In the genomic region with DNA sequence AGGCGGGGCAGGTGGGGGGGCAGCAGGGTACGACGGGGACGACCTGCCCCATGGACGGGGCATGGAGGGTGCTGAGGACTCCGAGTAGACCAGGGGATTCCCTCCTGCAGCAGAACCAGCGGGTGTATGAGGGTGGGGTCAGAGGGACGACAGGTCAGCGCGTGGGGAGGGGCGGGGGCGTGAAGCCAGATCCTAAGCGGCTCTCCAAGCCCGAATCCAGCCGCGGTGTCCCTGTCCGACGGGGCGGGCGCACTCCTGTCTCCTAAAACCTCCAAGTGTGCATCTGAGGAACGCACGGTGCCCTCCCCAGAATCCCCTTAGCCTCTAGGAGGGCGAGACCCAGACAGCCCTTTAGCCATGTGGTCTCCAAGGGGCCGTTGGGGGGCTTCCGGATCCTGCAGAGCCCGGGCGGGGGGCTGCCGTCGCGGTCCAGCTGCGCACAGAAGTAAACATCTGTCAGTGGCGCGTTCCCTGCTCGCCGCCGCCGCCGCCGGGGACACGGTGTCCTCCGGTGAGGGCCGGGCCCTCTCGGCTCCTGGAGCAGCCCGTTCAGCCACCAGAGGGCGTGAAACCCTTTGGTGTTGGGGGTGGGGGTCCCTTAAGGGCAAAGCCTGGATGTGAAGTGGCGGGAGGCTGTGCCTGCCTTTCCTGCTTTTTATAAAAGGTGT, we compare ENCODE assay signal across 10 cellular contexts. TPM values are rescaled to one million over a fixed set of nuclear protein-coding genes. Genes with fewer than 3 reads are reported as not detected.
DNase-seq lines count a peak whose midpoint lies in the region; ATAC-seq and TF ChIP-seq lines count a peak whose summit lies in the region.
"Had no signal": no experiment of that assay in that cellular context is flagged by ENCODE, and none has a peak within 500 bp of the region (broad histone marks: within the 10 kb centered on the region; RNA-seq: fewer than 3 reads in every experiment).

No MANE protein-coding gene starts in this region.

- H3K27ac Mint-ChIP-seq in activated naive CD8-positive, alpha-beta T cell treated with anti-CD3 and anti-CD28 coated beads for 36 hours, result no peak overlapping the region
- H3K27ac Mint-ChIP-seq: stimulated activated naive CD8-positive, alpha-beta T cell treated with anti-CD3 and anti-CD28 coated beads, Interleukin-15, Interleukin-2, amounts not matched to agents 100 ng/mL and 50 ng/mL, for 24 hours had no signal

- H3K9me3 Mint-ChIP-seq in activated naive CD8-positive, alpha-beta T cell treated with anti-CD3 and anti-CD28 coated beads for 36 hours, result no peaks in the 10 kb centered on the region
- H3K9me3 Mint-ChIP-seq: stimulated activated naive CD8-positive, alpha-beta T cell treated with anti-CD3 and anti-CD28 coated beads, Interleukin-15, Interleukin-2, amounts not matched to agents 100 ng/mL and 50 ng/mL, for 24 hours had no signal

- no peak overlapping the region for H3K4me3 Mint-ChIP-seq in activated naive CD8-positive, alpha-beta T cell treated with anti-CD3 and anti-CD28 coated beads for 36 hours
- H3K4me3 Mint-ChIP-seq: stimulated activated naive CD8-positive, alpha-beta T cell treated with anti-CD3 and anti-CD28 coated beads, Interleukin-15, Interleukin-2, amounts not matched to agents 100 ng/mL and 50 ng/mL, for 24 hours had no signal

- peak; percentile 73 for TF ChIP-seq CTCF in LNCaP clone FGC (IDR thresholded peaks at IDR 0.05; ENCODE audit: control insufficient read depth, extremely low read depth, insufficient read depth)

- ATAC-seq in HG02885 (IDR thresholded peaks at IDR 0.05; ENCODE audit: poor library complexity, unreplicated experiment) (no peak), HG02571 (IDR thresholded peaks at IDR 0.05; ENCODE audit: unreplicated experiment) (no peak)

- DNase-seq in DMS153 (lab: John Stamatoyannopoulos, UW) (peak; percentile 55), LNCaP clone FGC (ENCODE audit: low read depth) (no peak), SHP77 treated with DMSO at 0.1 percent for 48 hours (lab: John Stamatoyannopoulos, UW) (peak; percentile 51), hepatic stellate cell (ENCODE audit: low spot score) (peak; percentile 81)
- peak; percentile 70 for DNase-seq in activated naive CD8-positive, alpha-beta T cell treated with anti-CD3 and anti-CD28 coated beads for 36 hours
- peak; percentile 77 for DNase-seq in stimulated activated CD4-positive, alpha-beta T cell treated with anti-CD3 and anti-CD28 coated beads, Interleukin-15, amount 100 ng/mL, for 24 hours

- H3K4me3 ChIP-seq in LNCaP clone FGC (ENCODE audit: low read depth, low read length), result peak overlapping the region; percentile 37

- H3K27me3 Mint-ChIP-seq in activated naive CD8-positive, alpha-beta T cell treated with anti-CD3 and anti-CD28 coated beads for 36 hours, result peaks cover 33% of the 10 kb centered on the region

- H3K36me3 Mint-ChIP-seq in activated naive CD8-positive, alpha-beta T cell treated with anti-CD3 and anti-CD28 coated beads for 36 hours, result no peaks in the 10 kb centered on the region

- peaks cover 19% of the 10 kb centered on the region for H3K4me1 Mint-ChIP-seq in activated naive CD8-positive, alpha-beta T cell treated with anti-CD3 and anti-CD28 coated beads for 36 hours

RNA-seq across cellular contexts. Expression of gene NRTN, which starts 0.7 kb away (rescaled TPM):
- under 1 TPM; 0.21 to 0.38 TPM for total RNA-seq in activated naive CD8-positive, alpha-beta T cell treated with anti-CD3 and anti-CD28 coated beads for 36 hours

RNA-seq across cellular contexts. Expression of gene DUS3L, which starts 14.6 kb away (rescaled TPM):
- 100 to 1,000 TPM; 103 to 106 TPM for total RNA-seq in activated naive CD8-positive, alpha-beta T cell treated with anti-CD3 and anti-CD28 coated beads for 36 hours

RNA-seq across cellular contexts. Expression of gene PRR22, which starts 21.1 kb away (rescaled TPM):
- 10 to 100 TPM; 14.1 to 14.3 TPM for total RNA-seq in activated naive CD8-positive, alpha-beta T cell treated with anti-CD3 and anti-CD28 coated beads for 36 hours

RNA-seq across cellular contexts. Expression of gene FUT6, which starts 33.9 kb away (rescaled TPM):
- total RNA-seq in activated naive CD8-positive, alpha-beta T cell treated with anti-CD3 and anti-CD28 coated beads for 36 hours, result not detected
- total RNA-seq: T-helper 2 cell treated with Interferon-gamma antibody and Interleukin-4, amounts not matched to agents 100 ng/mL and 5 ng/mL, for 36 hours had no signal

RNA-seq across cellular contexts. Expression of gene FUT3, which starts 45.6 kb away (rescaled TPM):
- total RNA-seq in activated naive CD8-positive, alpha-beta T cell treated with anti-CD3 and anti-CD28 coated beads for 36 hours, result not detected
- total RNA-seq: T-helper 2 cell treated with Interferon-gamma antibody and Interleukin-4, amounts not matched to agents 100 ng/mL and 5 ng/mL, for 36 hours had no signal
